In genomic region chr6:127554435-127555006, GRCh38 we compare ENCODE assay signal across 8 cellular contexts. TPM values are rescaled to one million over a fixed set of nuclear protein-coding genes. Genes with fewer than 3 reads are reported as not detected.
DNase-seq lines count a peak whose midpoint lies in the region; ATAC-seq and TF ChIP-seq lines count a peak whose summit lies in the region.

No MANE protein-coding gene starts in this region.

- no peaks in the 10 kb centered on the region for H3K79me2 ChIP-seq in neural cell (replicated peaks; ENCODE audit: insufficient read depth, low read length)

- DNase-seq in heart right ventricle, result no peak
- DNase-seq in cardiac septum (ENCODE audit: low spot score), result no peak
- peak; percentile 3 for DNase-seq in NCI-H2227 treated with DMSO at 0.1 percent for 48 hours (lab: John Stamatoyannopoulos, UW)
- peak; percentile 57 for DNase-seq in astrocyte of the hippocampus (ENCODE audit: low read depth, low spot score)
- no peak for DNase-seq in GDM1 (lab: John Stamatoyannopoulos, UW)
- DNase-seq in amniotic stem cell (lab: John Stamatoyannopoulos, UW), result no peak

- no peaks in the 10 kb centered on the region for H3K9me2 ChIP-seq in neural cell (ENCODE audit: insufficient read depth, low read length)

- TF ChIP-seq EP300 in neural cell (conservative IDR thresholded peaks at IDR 0.05; ENCODE audit: poor library complexity, severe bottlenecking), result no peak

- intact Hi-C loops in heart right ventricle (cut with DNase I), result no loop called here
- intact Hi-C loops in cardiac septum (cut with DNase I), result no loop called here

- no peaks in the 10 kb centered on the region for H3F3A ChIP-seq in neural cell (ENCODE audit: insufficient read depth, low read length, poor library complexity, severe bottlenecking)

- H3K4me1 ChIP-seq in heart right ventricle, result no peaks in the 10 kb centered on the region

- ATAC-seq in heart right ventricle (no peak), HG02678 (IDR thresholded peaks at IDR 0.05; ENCODE audit: unreplicated experiment) (peak; percentile 58)

- peak; percentile 53 for TF ChIP-seq RAD21 in neural cell (conservative IDR thresholded peaks at IDR 0.05)

- WGBS in heart right ventricle, 2 donors, result 18 to 31% methylated on average over 2 of the region's 2 CpGs

- no peak overlapping the region for H3K4me3 ChIP-seq in heart right ventricle
- no peak overlapping the region for H3K4me3 ChIP-seq in neural cell (ENCODE audit: low read length)

- H3K36me3 ChIP-seq in heart right ventricle, result no peaks in the 10 kb centered on the region
- H3K36me3 ChIP-seq in neural cell (ENCODE audit: insufficient read depth, low read length), result no peaks in the 10 kb centered on the region

- H3K4me2 ChIP-seq in neural cell (ENCODE audit: low read length), result no peak overlapping the region

- H3K9ac ChIP-seq in neural cell (ENCODE audit: low read length), result no peak overlapping the region

- H3K27me3 ChIP-seq in heart right ventricle (peaks cover 0 to 18% (median 6%) of the 10 kb centered on the region in 7 donors), neural cell (ENCODE audit: insufficient read depth, low read depth, low read length) (no peaks in the 10 kb centered on the region)

- H3K27ac ChIP-seq in heart right ventricle, result no peak overlapping the region
- H3K27ac ChIP-seq in neural cell (ENCODE audit: low read length), result no peak overlapping the region

- TF ChIP-seq CTCF in heart right ventricle (IDR thresholded peaks at IDR 0.05) (peak in 6 of 9 donors; percentile 9 to 43 (median 28)), neural cell (IDR thresholded peaks at IDR 0.05; ENCODE audit: poor library complexity, severe bottlenecking) (peak; percentile 49)

- H3K9me3 ChIP-seq in heart right ventricle (no peaks in the 10 kb centered on the region), neural cell (ENCODE audit: low read length) (no peaks in the 10 kb centered on the region)

- no peaks in the 10 kb centered on the region for H4K20me1 ChIP-seq in neural cell (ENCODE audit: insufficient read depth)

- no peak overlapping the region for H2AFZ ChIP-seq in neural cell (ENCODE audit: low read depth, low read length)

TF ChIP-seq in neural cell, 6 proteins besides CTCF, POLR2A, EP300 and RAD21:
- TF ChIP-seq REST (IDR thresholded peaks at IDR 0.05; ENCODE audit: borderline replicate concordance) (no peak), SMC3 (conservative IDR thresholded peaks at IDR 0.05; ENCODE audit: poor library complexity) (peak; percentile 39)

RNA-seq across cellular contexts. Expression of gene C6orf58, which starts 22.5 kb away (rescaled TPM):
- not detected for total RNA-seq in heart right ventricle
- not detected for polyA plus RNA-seq in heart right ventricle
- total RNA-seq in cardiac septum, result not detected
- polyA plus RNA-seq in neural cell, result 0.52 and 0.97 TPM in 2 replicates
- 1.9 and 2.9 TPM in 2 replicates for polyA minus RNA-seq in neural cell

Comparison
In these comparisons a context has a peak if more than half of its experiments do, and no peak if none do; other contexts are left out.
1. DNase-seq: peak in NCI-H2227 treated with DMSO at 0.1 percent for 48 hours (single experiment) and astrocyte of the hippocampus (single experiment); none in heart right ventricle (0 of 2), cardiac septum (single experiment), GDM1 (single experiment) and amniotic stem cell (single experiment).